ENCODE assay signal across 8 cellular contexts in the genomic region with DNA sequence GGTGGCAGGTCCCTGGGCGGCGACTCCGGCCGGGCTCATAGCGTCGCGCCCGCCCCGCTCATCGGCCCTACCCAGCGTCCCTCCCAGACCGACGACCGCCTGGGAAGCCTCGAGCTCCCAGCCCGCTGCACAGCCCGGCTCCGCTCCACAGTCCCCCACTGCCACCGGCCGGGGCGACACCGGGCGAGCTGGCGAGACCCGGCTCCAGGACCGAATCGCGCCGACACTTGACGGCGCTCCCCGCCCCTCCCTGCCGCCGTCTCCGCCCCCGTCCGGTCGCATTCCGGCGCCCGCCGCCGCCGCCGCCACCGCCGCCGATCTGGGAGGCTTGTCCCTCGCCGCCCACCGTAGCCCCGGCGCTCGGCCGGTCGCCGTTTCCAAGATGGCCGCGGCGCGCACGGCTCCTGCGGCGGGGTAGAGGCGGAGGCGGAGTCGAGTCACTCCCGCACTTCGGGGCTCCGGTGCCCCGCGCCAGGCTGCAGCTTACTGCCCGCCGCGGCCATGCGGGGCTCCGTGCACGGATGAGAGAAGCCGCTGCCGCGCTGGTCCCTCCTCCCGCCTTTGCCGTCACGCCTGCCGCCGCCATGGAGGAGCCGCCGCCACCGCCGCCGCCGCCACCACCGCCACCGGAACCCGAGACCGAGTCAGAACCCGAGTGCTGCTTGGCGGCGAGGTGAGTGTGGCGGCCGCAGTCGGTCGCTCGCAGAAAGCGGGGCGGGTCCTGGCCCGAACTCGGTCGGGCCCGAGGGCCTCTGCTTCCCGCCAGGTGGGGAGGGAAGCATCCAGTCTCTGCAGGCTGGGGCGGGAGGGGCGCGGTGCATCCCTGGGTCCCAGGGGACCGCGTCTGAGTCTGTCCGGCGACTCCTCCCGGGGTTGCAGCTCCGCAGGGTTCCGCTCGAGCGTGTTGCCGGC. TPM values are rescaled to one million over a fixed set of nuclear protein-coding genes. Genes with fewer than 3 reads are reported as not detected.
DNase-seq lines count a peak whose midpoint lies in the region; ATAC-seq and TF ChIP-seq lines count a peak whose summit lies in the region.

A gene with protein sequence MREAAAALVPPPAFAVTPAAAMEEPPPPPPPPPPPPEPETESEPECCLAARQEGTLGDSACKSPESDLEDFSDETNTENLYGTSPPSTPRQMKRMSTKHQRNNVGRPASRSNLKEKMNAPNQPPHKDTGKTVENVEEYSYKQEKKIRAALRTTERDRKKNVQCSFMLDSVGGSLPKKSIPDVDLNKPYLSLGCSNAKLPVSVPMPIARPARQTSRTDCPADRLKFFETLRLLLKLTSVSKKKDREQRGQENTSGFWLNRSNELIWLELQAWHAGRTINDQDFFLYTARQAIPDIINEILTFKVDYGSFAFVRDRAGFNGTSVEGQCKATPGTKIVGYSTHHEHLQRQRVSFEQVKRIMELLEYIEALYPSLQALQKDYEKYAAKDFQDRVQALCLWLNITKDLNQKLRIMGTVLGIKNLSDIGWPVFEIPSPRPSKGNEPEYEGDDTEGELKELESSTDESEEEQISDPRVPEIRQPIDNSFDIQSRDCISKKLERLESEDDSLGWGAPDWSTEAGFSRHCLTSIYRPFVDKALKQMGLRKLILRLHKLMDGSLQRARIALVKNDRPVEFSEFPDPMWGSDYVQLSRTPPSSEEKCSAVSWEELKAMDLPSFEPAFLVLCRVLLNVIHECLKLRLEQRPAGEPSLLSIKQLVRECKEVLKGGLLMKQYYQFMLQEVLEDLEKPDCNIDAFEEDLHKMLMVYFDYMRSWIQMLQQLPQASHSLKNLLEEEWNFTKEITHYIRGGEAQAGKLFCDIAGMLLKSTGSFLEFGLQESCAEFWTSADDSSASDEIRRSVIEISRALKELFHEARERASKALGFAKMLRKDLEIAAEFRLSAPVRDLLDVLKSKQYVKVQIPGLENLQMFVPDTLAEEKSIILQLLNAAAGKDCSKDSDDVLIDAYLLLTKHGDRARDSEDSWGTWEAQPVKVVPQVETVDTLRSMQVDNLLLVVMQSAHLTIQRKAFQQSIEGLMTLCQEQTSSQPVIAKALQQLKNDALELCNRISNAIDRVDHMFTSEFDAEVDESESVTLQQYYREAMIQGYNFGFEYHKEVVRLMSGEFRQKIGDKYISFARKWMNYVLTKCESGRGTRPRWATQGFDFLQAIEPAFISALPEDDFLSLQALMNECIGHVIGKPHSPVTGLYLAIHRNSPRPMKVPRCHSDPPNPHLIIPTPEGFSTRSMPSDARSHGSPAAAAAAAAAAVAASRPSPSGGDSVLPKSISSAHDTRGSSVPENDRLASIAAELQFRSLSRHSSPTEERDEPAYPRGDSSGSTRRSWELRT (N-terminal part only) (plus strand): TSS at position 359 of the 912 bp plus-strand sequence. CDS start 163 bp downstream, at position 522.

- peak within 1 kb of the TSS; percentile 85 for H3K9ac ChIP-seq in iPS-18a (ENCODE audit: low read length)
- peak within 1 kb of the TSS; percentile 95 for H3K9ac ChIP-seq in skeletal muscle satellite cell (ENCODE audit: low read depth, low read length)

- peak; percentile 76 for ATAC-seq in HG02840 (IDR thresholded peaks at IDR 0.05; ENCODE audit: low FRiP score, unreplicated experiment)

- peak within 1 kb of the TSS; percentile 90 for H3K4me2 ChIP-seq in skeletal muscle satellite cell (ENCODE audit: low read length)

- H3K27ac ChIP-seq in iPS-18a (ENCODE audit: low read length), result peak within 1 kb of the TSS; percentile 45

- H3K36me3 ChIP-seq in iPS-18a (ENCODE audit: control insufficient read depth, low read depth, low read length) (peaks cover 3% of the 10 kb centered on the region), skeletal muscle satellite cell (ENCODE audit: insufficient read depth, low read length) (no peaks in the 10 kb centered on the region)

- H3K27ac Mint-ChIP-seq in brain, result peak within 1 kb of the TSS; percentile 93 to 99 (median 98)

- H3K27me3 Mint-ChIP-seq in brain, result peaks cover 12% of the 10 kb centered on the region

- H3K4me3 ChIP-seq in iPS-18a (ENCODE audit: low read length) (peak within 1 kb of the TSS; percentile 92), skeletal muscle satellite cell (ENCODE audit: low read length) (peak within 1 kb of the TSS; percentile 76)

- peaks cover 10% of the 10 kb centered on the region for H3K4me1 ChIP-seq in iPS-18a (ENCODE audit: control insufficient read depth, low read depth, low read length)
- H3K4me1 ChIP-seq in skeletal muscle satellite cell (ENCODE audit: control insufficient read depth, insufficient read depth, low read length), result peaks cover 13% of the 10 kb centered on the region

- peaks cover 53% of the 10 kb centered on the region for H3K4me1 Mint-ChIP-seq in brain

- peaks cover 2 to 10% (median 5%) of the 10 kb centered on the region in 5 experiments for H3K9me3 Mint-ChIP-seq in brain

- DNase-seq in NCI-H1694 treated with DMSO at 0.1 percent for 48 hours (lab: John Stamatoyannopoulos, UW) (peak; percentile 10), NCI-H1694 (lab: John Stamatoyannopoulos, UW) (no peak), NCI-H2029 (lab: John Stamatoyannopoulos, UW) (peak; percentile 65), UCSD-AML1 (lab: John Stamatoyannopoulos, UW; ENCODE audit: unreplicated experiment) (peak; percentile 86)

- peaks cover 8% of the 10 kb centered on the region for H3K36me3 Mint-ChIP-seq in brain

- H3K27me3 ChIP-seq in iPS-18a (ENCODE audit: control insufficient read depth, insufficient read depth, low read length) (no peaks in the 10 kb centered on the region), skeletal muscle satellite cell (ENCODE audit: control insufficient read depth, insufficient read depth, low read length) (no peaks in the 10 kb centered on the region)

- H3K4me3 Mint-ChIP-seq in brain, result peak within 1 kb of the TSS; percentile 93 to 99 (median 94)

- no peaks in the 10 kb centered on the region for H3K9me3 ChIP-seq in iPS-18a (ENCODE audit: control insufficient read depth, low read depth, low read length)
- no peaks in the 10 kb centered on the region for H3K9me3 ChIP-seq in skeletal muscle satellite cell (replicated peaks; ENCODE audit: low read length)

- no peak for TF ChIP-seq CTCF in brain (conservative IDR thresholded peaks at IDR 0.05)

RNA-seq across cellular contexts. Expression of the gene that starts here (rescaled TPM):
- polyA plus RNA-seq in brain (ENCODE audit: insufficient read depth, low read depth, low replicate concordance), result 12.8 TPM
- total RNA-seq in skeletal muscle satellite cell (2012; rRNA removed), result 15.9 and 22.1 TPM in 2 replicates
